In the genomic region with DNA sequence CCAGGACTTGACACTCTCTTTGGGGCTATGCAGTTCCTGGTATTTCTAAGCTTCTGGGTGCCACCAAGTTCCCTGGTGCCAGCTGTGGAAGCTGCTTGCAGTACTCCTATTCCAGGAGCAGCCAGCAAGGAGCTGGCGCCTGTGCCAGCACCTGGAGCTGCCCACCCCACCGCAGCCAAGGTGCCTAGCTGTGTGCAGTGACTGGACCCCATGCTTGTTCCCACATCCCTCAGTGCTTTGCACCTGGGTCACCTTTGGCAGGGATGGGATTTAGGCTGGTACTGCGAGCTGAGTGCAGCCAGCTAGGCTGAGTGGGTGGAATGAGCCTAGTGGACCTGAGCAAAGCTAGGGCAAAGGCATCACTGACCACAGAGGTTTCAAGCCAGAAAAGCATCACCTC, we compare ENCODE assay signal across 27 cellular contexts.
"Had no signal": no experiment of that assay in that cellular context is flagged by ENCODE, and none has a peak within 500 bp of the region (broad histone marks: within the 10 kb centered on the region; RNA-seq: fewer than 3 reads in every experiment).

No MANE protein-coding gene starts in this region.

- H3K4me3 Mint-ChIP-seq: stimulated activated memory B cell treated with anti-CD40 and anti-IgM and Interleukin-4, amounts not matched to agents 10 μg/mL and 1 μg/mL and 100 μg/mL, for 72 hours; stimulated activated naive B cell treated with anti-CD40 and anti-IgM and Interleukin-4, amounts not matched to agents 10 μg/mL and 1 μg/mL and 100 μg/mL, for 72 hours; stimulated activated naive CD8-positive, alpha-beta T cell treated with anti-CD3 and anti-CD28 coated beads, Interleukin-15, amount 100 ng/mL, for 72 hours; stimulated activated naive CD8-positive, alpha-beta T cell treated with anti-CD3 and anti-CD28 coated beads, Interleukin-15, Interleukin-2, amounts not matched to agents 100 ng/mL and 50 ng/mL, for 24 hours; type B pancreatic cell had no signal

- H3K27me3 ChIP-seq: stomach, suprapubic skin, testis, thyroid gland, tibial artery, tibial nerve, transverse colon, upper lobe of left lung, upper lobe of right lung, uterus, vagina had no signal

- H3K9me3 ChIP-seq: stomach, suprapubic skin, testis, thoracic aorta, thyroid gland, tibial artery, tibial nerve, transverse colon, upper lobe of left lung, upper lobe of right lung, uterus, vagina had no signal

- H3K4me1 ChIP-seq: stomach, suprapubic skin, testis, thyroid gland, tibial artery, tibial nerve, transverse colon, upper lobe of left lung, upper lobe of right lung, uterus, vagina had no signal

- H3K9me3 Mint-ChIP-seq: stimulated activated naive CD8-positive, alpha-beta T cell treated with anti-CD3 and anti-CD28 coated beads, Interleukin-15, Interleukin-2, amounts not matched to agents 100 ng/mL and 50 ng/mL, for 24 hours; type B pancreatic cell had no signal

- H3K27ac ChIP-seq: stomach, suprapubic skin, testis, thoracic aorta, thyroid gland, tibial artery, tibial nerve, transverse colon, upper lobe of left lung, upper lobe of right lung, uterus, vagina had no signal

- DNase-seq: stimulated activated CD4-positive, alpha-beta T cell treated with anti-CD3 and anti-CD28 coated beads, Interleukin-2, amount 100 ng/mL, for 48 hours; stimulated activated CD4-positive, alpha-beta T cell treated with anti-CD3 and anti-CD28 coated beads, Interleukin-4, amount 100 ng/mL, for 1 hour; stimulated activated CD4-positive, alpha-beta T cell treated with anti-CD3 and anti-CD28 coated beads, Interleukin-4, amount 100 ng/mL, for 24 hours; stimulated activated CD4-positive, alpha-beta T cell treated with anti-CD3 and anti-CD28 coated beads, Interleukin-4, amount 100 ng/mL, for 4 hours; stimulated activated CD8-positive, alpha-beta memory T cell treated with anti-CD3 and anti-CD28 coated beads, Interleukin-4, amount 100 ng/mL, for 48 hours; stimulated activated naive B cell treated with anti-CD40 and anti-IgM and Interleukin-4, amounts not matched to agents 10 μg/mL and 1 μg/mL and 100 μg/mL, for 72 hours; stimulated activated naive CD4-positive, alpha-beta T cell; stimulated activated naive CD4-positive, alpha-beta T cell treated with Interleukin-2 at 50 U/mL for 16 hours; stimulated activated naive CD8-positive, alpha-beta T cell treated with anti-CD3 and anti-CD28 coated beads, Interleukin-15, amount 100 ng/mL, for 72 hours; stimulated activated naive CD8-positive, alpha-beta T cell treated with anti-CD3 and anti-CD28 coated beads, Interleukin-15, Interleukin-2, amounts not matched to agents 100 U/mL and 50 U/mL, for 24 hours; stomach; substantia nigra; testis; thyroid gland; tibial artery; transverse colon; trophoblast cell; upper lobe of right lung; uterus had no signal

- ATAC-seq: stimulated activated memory B cell treated with anti-CD40 and anti-IgM and Interleukin-4, amounts not matched to agents 10 μg/mL and 1 μg/mL and 100 μg/mL, for 72 hours; stimulated activated naive B cell treated with anti-CD40 and anti-IgM and Interleukin-4, amounts not matched to agents 10 μg/mL and 1 μg/mL and 100 μg/mL, for 72 hours; stimulated activated naive CD8-positive, alpha-beta T cell treated with anti-CD3 and anti-CD28 coated beads, Interleukin-15, amount 100 ng/mL, for 72 hours; stimulated activated naive CD8-positive, alpha-beta T cell treated with anti-CD3 and anti-CD28 coated beads, Interleukin-15, Interleukin-2, amounts not matched to agents 100 U/mL and 50 U/mL, for 24 hours; upper lobe of right lung had no signal

- H3K27ac Mint-ChIP-seq: stimulated activated memory B cell treated with anti-CD40 and anti-IgM and Interleukin-4, amounts not matched to agents 10 μg/mL and 1 μg/mL and 100 μg/mL, for 72 hours; stimulated activated naive B cell treated with anti-CD40 and anti-IgM and Interleukin-4, amounts not matched to agents 10 μg/mL and 1 μg/mL and 100 μg/mL, for 72 hours; stimulated activated naive CD8-positive, alpha-beta T cell treated with anti-CD3 and anti-CD28 coated beads, Interleukin-15, amount 100 ng/mL, for 72 hours; stimulated activated naive CD8-positive, alpha-beta T cell treated with anti-CD3 and anti-CD28 coated beads, Interleukin-15, Interleukin-2, amounts not matched to agents 100 ng/mL and 50 ng/mL, for 24 hours; type B pancreatic cell had no signal

- H3K36me3 Mint-ChIP-seq: stimulated activated memory B cell treated with anti-CD40 and anti-IgM and Interleukin-4, amounts not matched to agents 10 μg/mL and 1 μg/mL and 100 μg/mL, for 72 hours; stimulated activated naive B cell treated with anti-CD40 and anti-IgM and Interleukin-4, amounts not matched to agents 10 μg/mL and 1 μg/mL and 100 μg/mL, for 72 hours; type B pancreatic cell had no signal

- H3K36me3 ChIP-seq: stomach, suprapubic skin, thoracic aorta, thyroid gland, tibial artery, tibial nerve, transverse colon, upper lobe of left lung, upper lobe of right lung, uterus, vagina had no signal

- H3K4me1 Mint-ChIP-seq: stimulated activated memory B cell treated with anti-CD40 and anti-IgM and Interleukin-4, amounts not matched to agents 10 μg/mL and 1 μg/mL and 100 μg/mL, for 72 hours; stimulated activated naive B cell treated with anti-CD40 and anti-IgM and Interleukin-4, amounts not matched to agents 10 μg/mL and 1 μg/mL and 100 μg/mL, for 72 hours; stimulated activated naive CD8-positive, alpha-beta T cell treated with anti-CD3 and anti-CD28 coated beads, Interleukin-15, amount 100 ng/mL, for 72 hours had no signal

- H3K4me3 ChIP-seq: stomach, suprapubic skin, testis, thoracic aorta, thyroid gland, tibial artery, tibial nerve, transverse colon, upper lobe of left lung, upper lobe of right lung, uterus, vagina had no signal
